ENCODE assay signal across 25 cellular contexts in the genomic region with DNA sequence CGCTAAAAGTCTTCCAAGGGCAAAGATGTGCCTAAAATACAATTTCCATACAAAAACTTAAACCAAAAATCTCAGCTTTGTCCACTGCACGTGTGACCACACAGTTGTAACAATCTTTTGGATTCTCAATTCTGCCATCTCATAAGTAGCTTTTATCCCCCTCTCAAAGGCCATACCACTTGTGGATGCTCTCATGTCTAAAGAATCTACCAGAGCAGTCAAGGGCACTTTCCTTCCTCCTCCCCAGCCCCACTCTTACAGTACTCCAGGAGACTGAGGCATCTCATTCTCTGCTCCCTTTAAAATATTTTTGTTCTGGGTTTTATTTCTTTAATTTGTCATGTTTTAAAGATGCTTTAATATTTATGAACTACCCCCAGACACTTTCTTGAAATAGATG.
A peak's percentile ranks its signal among the peaks of the same experiment; 100 is the strongest.
DNase-seq lines count a peak whose midpoint lies in the region; ATAC-seq and TF ChIP-seq lines count a peak whose summit lies in the region.
"Had no signal": no experiment of that assay in that cellular context is flagged by ENCODE, and none has a peak within 500 bp of the region (broad histone marks: within the 10 kb centered on the region; RNA-seq: fewer than 3 reads in every experiment).

No MANE protein-coding gene starts in this region.

- no peaks in the 10 kb centered on the region for H3K27me3 ChIP-seq in esophagus muscularis mucosa
- no peaks in the 10 kb centered on the region for H3K27me3 ChIP-seq in effector memory CD4-positive, alpha-beta T cell (replicated peaks; ENCODE audit: control insufficient read depth, insufficient read depth, low read length, poor library complexity, severe bottlenecking)
- H3K27me3 ChIP-seq: BLaER1 had no signal

- no peak overlapping the region for H3K4me3 ChIP-seq in esophagus muscularis mucosa
- H3K4me3 ChIP-seq in effector memory CD4-positive, alpha-beta T cell (ENCODE audit: insufficient read depth, low read depth, low read length, poor library complexity, severe bottlenecking) = no peak overlapping the region
- H3K4me3 ChIP-seq: BLaER1, K562, MG63, spleen had no signal

- TF ChIP-seq POLR2A in esophagus muscularis mucosa (IDR thresholded peaks at IDR 0.05; ENCODE audit: low read depth) = no peak

- POLR2A ChIA-PET in activated CD4-positive, alpha-beta memory T cell treated with anti-CD3 and anti-CD28 coated beads for 36 hours (lab: Charles Lee) = no interaction called here

- no peak for ATAC-seq in activated naive CD4-positive, alpha-beta T cell treated with anti-CD3 and anti-CD28 coated beads, Interleukin-2, amount 50 U/mL, for 72 hours
- ATAC-seq: K562; stimulated activated naive B cell treated with anti-CD40 and anti-IgM and Interleukin-4, amounts not matched to agents 10 μg/mL and 1 μg/mL and 100 μg/mL, for 72 hours had no signal

- no peaks in the 10 kb centered on the region for H3K4me1 ChIP-seq in esophagus muscularis mucosa
- H3K4me1 ChIP-seq in effector memory CD4-positive, alpha-beta T cell (ENCODE audit: control insufficient read depth, insufficient read depth, low read length, poor library complexity, severe bottlenecking) = no peaks in the 10 kb centered on the region
- H3K4me1 ChIP-seq: BLaER1, Caco-2 had no signal

- TF ChIP-seq CTCF in esophagus muscularis mucosa (IDR thresholded peaks at IDR 0.05) = no peak
- TF ChIP-seq CTCF in nephron (IDR thresholded peaks at IDR 0.05; ENCODE audit: unreplicated experiment in 3 of 3) = no peak

- H3K27ac Mint-ChIP-seq in nephron = peak overlapping the region in 2 of 3 experiments; percentile 34 to 81
- H3K27ac Mint-ChIP-seq in activated naive CD4-positive, alpha-beta T cell treated with anti-CD3 and anti-CD28 coated beads, Interleukin-2, amount 50 U/mL, for 72 hours = no peak overlapping the region
- H3K27ac Mint-ChIP-seq in activated CD4-positive, alpha-beta memory T cell treated with anti-CD3 and anti-CD28 coated beads for 36 hours = no peak overlapping the region
- H3K27ac Mint-ChIP-seq: dendritic cell treated with granulocyte-macrophage colony-stimulating factor and Interleukin-4, amounts not matched to agents 40 ng/mL and 50 ng/mL, for 4 days; naive B cell; stimulated activated naive B cell treated with anti-CD40 and anti-IgM and Interleukin-4, amounts not matched to agents 10 μg/mL and 1 μg/mL and 100 μg/mL, for 72 hours had no signal

- H3K27ac ChIP-seq in esophagus muscularis mucosa (replicated peaks in 1 of 4) = no peak overlapping the region
- no peak overlapping the region for H3K27ac ChIP-seq in effector memory CD4-positive, alpha-beta T cell (ENCODE audit: insufficient read depth, low read length, poor library complexity, severe bottlenecking)
- H3K27ac ChIP-seq: BLaER1, spleen had no signal

- H3K4me1 Mint-ChIP-seq in nephron = peaks cover 74% of the 10 kb centered on the region
- H3K4me1 Mint-ChIP-seq in activated CD4-positive, alpha-beta memory T cell treated with anti-CD3 and anti-CD28 coated beads for 36 hours (ENCODE audit: low read depth) = no peaks in the 10 kb centered on the region
- H3K4me1 Mint-ChIP-seq: naive B cell; stimulated activated naive B cell treated with anti-CD40 and anti-IgM and Interleukin-4, amounts not matched to agents 10 μg/mL and 1 μg/mL and 100 μg/mL, for 72 hours had no signal

- peaks cover 3% of the 10 kb centered on the region for H3K9me3 Mint-ChIP-seq in nephron
- peaks cover 3 to 5% of the 10 kb centered on the region in 2 donors for H3K9me3 Mint-ChIP-seq in activated naive CD4-positive, alpha-beta T cell treated with anti-CD3 and anti-CD28 coated beads, Interleukin-2, amount 50 U/mL, for 72 hours
- peaks cover 10% of the 10 kb centered on the region for H3K9me3 Mint-ChIP-seq in activated CD4-positive, alpha-beta memory T cell treated with anti-CD3 and anti-CD28 coated beads for 36 hours

- no peak for TF ChIP-seq EP300 in esophagus muscularis mucosa (IDR thresholded peaks at IDR 0.05)

- H3K36me3 Mint-ChIP-seq in nephron (ENCODE audit: low read depth) = no peaks in the 10 kb centered on the region
- H3K36me3 Mint-ChIP-seq in activated naive CD4-positive, alpha-beta T cell treated with anti-CD3 and anti-CD28 coated beads, Interleukin-2, amount 50 U/mL, for 72 hours = no peaks in the 10 kb centered on the region
- H3K36me3 Mint-ChIP-seq in activated CD4-positive, alpha-beta memory T cell treated with anti-CD3 and anti-CD28 coated beads for 36 hours = no peaks in the 10 kb centered on the region
- H3K36me3 Mint-ChIP-seq: naive B cell; stimulated activated naive B cell treated with anti-CD40 and anti-IgM and Interleukin-4, amounts not matched to agents 10 μg/mL and 1 μg/mL and 100 μg/mL, for 72 hours had no signal

- peaks cover 0 to 12% (median 11%) of the 10 kb centered on the region in 4 donors for H3K9me3 ChIP-seq in esophagus muscularis mucosa
- H3K9me3 ChIP-seq in effector memory CD4-positive, alpha-beta T cell (ENCODE audit: control insufficient read depth, low read length) = peaks cover 4% of the 10 kb centered on the region

- intact Hi-C loops in esophagus muscularis mucosa (cut with DNase I) = no loop called here
- intact Hi-C loops in activated CD4-positive, alpha-beta memory T cell treated with anti-CD3 and anti-CD28 coated beads for 36 hours (cut with micrococcal nuclease) = no loop called here

- H3K27me3 Mint-ChIP-seq in nephron (ENCODE audit: low read depth) = peaks cover 22% of the 10 kb centered on the region
- peaks cover 14% of the 10 kb centered on the region for H3K27me3 Mint-ChIP-seq in activated CD4-positive, alpha-beta memory T cell treated with anti-CD3 and anti-CD28 coated beads for 36 hours

- CTCF ChIA-PET in activated CD4-positive, alpha-beta memory T cell treated with anti-CD3 and anti-CD28 coated beads for 36 hours (lab: Charles Lee) = no interaction called here

- peak; percentile 78 for DNase-seq in DMS79 (lab: John Stamatoyannopoulos, UW)
- DNase-seq in M059J (ENCODE audit: low read depth) = peak; percentile 70
- peak; percentile 31 for DNase-seq in esophagus muscularis mucosa (ENCODE audit: extremely low spot score)
- DNase-seq in superior temporal gyrus (ENCODE audit: extremely low spot score) = no peak
- no peak for DNase-seq in activated naive CD4-positive, alpha-beta T cell treated with anti-CD3 and anti-CD28 coated beads, Interleukin-2, amount 50 U/mL, for 72 hours (ENCODE audit: low spot score in 2 of 2)
- DNase-seq in activated CD4-positive, alpha-beta memory T cell treated with anti-CD3 and anti-CD28 coated beads for 36 hours = no peak
- no peak for DNase-seq in effector memory CD4-positive, alpha-beta T cell
- DNase-seq: activated CD4-positive, alpha-beta T cell treated with anti-CD3 and anti-CD28 coated beads for 48 hours; activated naive CD4-positive, alpha-beta T cell; activated T-cell treated with anti-CD3 and anti-CD28 coated beads, Interleukin-2, amount 50 U/mL, for 48 hours; amygdala; Caco-2; caudate nucleus; MG63; naive B cell; NCI-H1417 treated with DMSO at 0.1 percent for 48 hours; NCI-H69; occipital lobe; spleen; stimulated activated CD4-positive, alpha-beta T cell treated with anti-CD3 and anti-CD28 coated beads, Interleukin-4, amount 100 ng/mL, for 1 hour; stimulated activated naive B cell treated with anti-CD40 and anti-IgM and Interleukin-4, amounts not matched to agents 10 μg/mL and 1 μg/mL and 100 μg/mL, for 72 hours had no signal

- WGBS in esophagus muscularis mucosa = 84% methylated on average over 2 of the region's 2 CpGs

- no peaks in the 10 kb centered on the region for H3K36me3 ChIP-seq in esophagus muscularis mucosa
- no peaks in the 10 kb centered on the region for H3K36me3 ChIP-seq in effector memory CD4-positive, alpha-beta T cell (ENCODE audit: control insufficient read depth, insufficient read depth, low read length)
- H3K36me3 ChIP-seq: BLaER1, MG63, spleen had no signal

- H3K4me3 Mint-ChIP-seq in nephron = no peak overlapping the region
- H3K4me3 Mint-ChIP-seq in activated CD4-positive, alpha-beta memory T cell treated with anti-CD3 and anti-CD28 coated beads for 36 hours = no peak overlapping the region
- H3K4me3 Mint-ChIP-seq: dendritic cell treated with granulocyte-macrophage colony-stimulating factor and Interleukin-4, amounts not matched to agents 40 ng/mL and 50 ng/mL, for 4 days; naive B cell; stimulated activated naive B cell treated with anti-CD40 and anti-IgM and Interleukin-4, amounts not matched to agents 10 μg/mL and 1 μg/mL and 100 μg/mL, for 72 hours had no signal

Comparison
In these comparisons a context has a peak if more than half of its experiments do, and no peak if none do; other contexts are left out.
1. DNase-seq: peak in DMS79 (single experiment), M059J (single experiment) and esophagus muscularis mucosa (single experiment); none in superior temporal gyrus (single experiment), activated naive CD4-positive, alpha-beta T cell treated with anti-CD3 and anti-CD28 coated beads, Interleukin-2, amount 50 U/mL, for 72 hours (0 of 2), activated CD4-positive, alpha-beta memory T cell treated with anti-CD3 and anti-CD28 coated beads for 36 hours (single experiment) and effector memory CD4-positive, alpha-beta T cell (0 of 3).
2. H3K27ac Mint-ChIP-seq: peak in nephron (2 of 3); none in activated naive CD4-positive, alpha-beta T cell treated with anti-CD3 and anti-CD28 coated beads, Interleukin-2, amount 50 U/mL, for 72 hours (0 of 2) and activated CD4-positive, alpha-beta memory T cell treated with anti-CD3 and anti-CD28 coated beads for 36 hours (single experiment).